ENCODE assay signal across 19 cellular contexts in genomic region chr7:108402865-108403264, GRCh38. TPM values are rescaled to one million over a fixed set of nuclear protein-coding genes. Genes with fewer than 3 reads are reported as not detected.
A peak's percentile ranks its signal among the peaks of the same experiment; 100 is the strongest.
DNase-seq lines count a peak whose midpoint lies in the region; ATAC-seq, FAIRE-seq and TF ChIP-seq lines count a peak whose summit lies in the region.
"Had no signal": no experiment of that assay in that cellular context is flagged by ENCODE, and none has a peak within 500 bp of the region (broad histone marks: within the 10 kb centered on the region; RNA-seq: fewer than 3 reads in every experiment).

No MANE protein-coding gene starts in this region.

- no peaks in the 10 kb centered on the region for H4K20me1 ChIP-seq in keratinocyte (ENCODE audit: control insufficient read depth, extremely low read depth, insufficient read depth, low read length)

- no peak overlapping the region for H3K4me3 ChIP-seq in HEK293 (ENCODE audit: low read depth, low read length)
- no peak overlapping the region for H3K4me3 ChIP-seq in keratinocyte (ENCODE audit: control insufficient read depth in 2 of 3, extremely low read depth in 1 of 3, insufficient read depth in 2 of 3, low read depth in 1 of 3, low read length in 3 of 3)
- H3K4me3 ChIP-seq in colonic mucosa, result no peak overlapping the region
- H3K4me3 ChIP-seq: cardiac muscle cell, sigmoid colon, thyroid gland had no signal

- H3K9ac ChIP-seq in keratinocyte (ENCODE audit: control insufficient read depth, extremely low read depth, insufficient read depth, low read length) (no peak overlapping the region), colonic mucosa (ENCODE audit: low read depth in 2 of 2, low read length in 2 of 2) (no peak overlapping the region)

- intact Hi-C loops in colonic mucosa (cut with DNase I), result no loop called here

- dilution Hi-C loops in keratinocyte (cut with MboI; ENCODE audit: extremely low pct_ligation_motif_present, low sequenced_read_pairs), result no loop called here

- H3K4me2 ChIP-seq in keratinocyte (ENCODE audit: control insufficient read depth, extremely low read depth, insufficient read depth, low read depth, low read length), result no peak overlapping the region

- ATAC-seq in GM18511 (IDR thresholded peaks at IDR 0.05; ENCODE audit: unreplicated experiment), result peak; percentile 81
- ATAC-seq: naive thymus-derived CD4-positive, alpha-beta T cell had no signal

- CTCF ChIA-PET in HEK293 (lab: Yijun Ruan, JAX), result interaction anchor here (0.5 to 1.9 kb wide), 4 partner anchors 19 to 293 kb away, joined by 3 to 7 read pairs (median 6); no protein-coding TSS in a partner anchor

- H2AFZ ChIP-seq in keratinocyte (ENCODE audit: control insufficient read depth, low read length), result no peak overlapping the region

- H3K9me3 ChIP-seq in HEK293 (ENCODE audit: control insufficient read depth, insufficient read depth, low read depth, low read length) (no peaks in the 10 kb centered on the region), keratinocyte (ENCODE audit: control insufficient read depth, low read depth, low read length) (no peaks in the 10 kb centered on the region), colonic mucosa (no peaks in the 10 kb centered on the region)
- H3K9me3 ChIP-seq: sigmoid colon, thyroid gland had no signal

- H3K4me1 ChIP-seq in HEK293 (ENCODE audit: control insufficient read depth, insufficient read depth, low read length) (peaks cover 27% of the 10 kb centered on the region), keratinocyte (ENCODE audit: control insufficient read depth, extremely low read depth, insufficient read depth, low read length) (no peaks in the 10 kb centered on the region), colonic mucosa (no peaks in the 10 kb centered on the region)
- H3K4me1 ChIP-seq: sigmoid colon had no signal

- no peaks in the 10 kb centered on the region for H3K79me2 ChIP-seq in keratinocyte (ENCODE audit: control insufficient read depth, insufficient read depth, low read length)

- TF ChIP-seq CTCF in HEK293 (tag by site-specific recombination; IDR thresholded peaks at IDR 0.05) (no peak), keratinocyte (optimal IDR thresholded peaks at IDR 0.05 in 1 of 3, IDR thresholded peaks at IDR 0.05 in 1 of 3, conservative IDR thresholded peaks at IDR 0.05 in 1 of 3; ENCODE audit: extremely low read depth in 1 of 3, insufficient read depth in 2 of 3, low read length in 3 of 3) (no peak), colonic mucosa (IDR thresholded peaks at IDR 0.05) (no peak)

- H3K9me1 ChIP-seq in keratinocyte (ENCODE audit: control insufficient read depth, extremely low read depth, insufficient read depth, low read length), result no peaks in the 10 kb centered on the region

- H3K27ac ChIP-seq in HEK293 (ENCODE audit: extremely low read depth, low read depth, low read length), result no peak overlapping the region
- H3K27ac ChIP-seq in keratinocyte (ENCODE audit: control insufficient read depth, insufficient read depth, low read length), result no peak overlapping the region
- no peak overlapping the region for H3K27ac ChIP-seq in colonic mucosa
- H3K27ac ChIP-seq: cardiac muscle cell, sigmoid colon had no signal

- no peaks in the 10 kb centered on the region for H3K36me3 ChIP-seq in HEK293 (ENCODE audit: control insufficient read depth in 2 of 2, insufficient read depth in 1 of 2, low read length in 2 of 2)
- H3K36me3 ChIP-seq in keratinocyte (ENCODE audit: control insufficient read depth in 2 of 2, extremely low read depth in 1 of 2, insufficient read depth in 2 of 2, low read length in 2 of 2), result no peaks in the 10 kb centered on the region
- H3K36me3 ChIP-seq in colonic mucosa, result no peaks in the 10 kb centered on the region
- H3K36me3 ChIP-seq: cardiac muscle cell, sigmoid colon, thyroid gland had no signal

- FAIRE-seq in keratinocyte (lab: Jason Lieb, UNC), result peak; percentile 23
- FAIRE-seq: H1 had no signal

- POLR2A ChIA-PET in HEK293 (lab: Yijun Ruan, JAX), result no interaction called here

- DNase-seq in RPMI8226, result peak; percentile 35
- DNase-seq in keratinocyte (ENCODE audit: low read depth, low spot score), result no peak
- DNase-seq in activated naive CD4-positive, alpha-beta T cell (lab: John Stamatoyannopoulos, UW), result no peak
- no peak for DNase-seq in NCI-H345 treated with DMSO at 0.1 percent for 48 hours (lab: John Stamatoyannopoulos, UW; ENCODE audit: unreplicated experiment)
- no peak for DNase-seq in colonic mucosa
- DNase-seq in NOMO-1 treated with DMSO at 0.1 percent for 48 hours (lab: John Stamatoyannopoulos, UW; ENCODE audit: unreplicated experiment), result no peak
- DNase-seq: activated CD4-positive, alpha-beta T cell treated with anti-CD3 and anti-CD28 coated beads, Interleukin-2, amount 50 U/mL, for 1 hour; activated effector memory CD4-positive, alpha-beta T cell treated with Interleukin-2 at 50 U/mL for 16 hours; erythroblast; GF-D8; naive thymus-derived CD4-positive, alpha-beta T cell; NCI-H2107; sigmoid colon had no signal

- H3K27me3 ChIP-seq in keratinocyte (ENCODE audit: control insufficient read depth, extremely low read depth, insufficient read depth, low read length) (no peaks in the 10 kb centered on the region), colonic mucosa (no peaks in the 10 kb centered on the region)
- H3K27me3 ChIP-seq: cardiac muscle cell, sigmoid colon, thyroid gland had no signal

TF ChIP-seq in HEK293, 187 proteins besides CTCF, POLR2A, EP300 and RAD21 (continues in another document):
- TF ChIP-seq INSM2 (tag by site-specific recombination; IDR thresholded peaks at IDR 0.05) (0 out of 2 replicates have a peak, but pooled peaks have one; percentile 46), PRDM10 (tag by site-specific recombination; IDR thresholded peaks at IDR 0.05) (peak; percentile 65), PRDM6 (tag by site-specific recombination; IDR thresholded peaks at IDR 0.05) (peak; percentile 79), ZBTB1 (tag by site-specific recombination; IDR thresholded peaks at IDR 0.05) (no peak), KLF8 (tag by site-specific recombination; IDR thresholded peaks at IDR 0.05) (no peak)

RNA-seq across cellular contexts. Expression of gene NRCAM, which starts 53.4 kb away (rescaled TPM):
- 4.0 to 5.2 TPM (median 4.3 TPM) in 3 replicates for polyA plus RNA-seq in keratinocyte
- 0.67 TPM for polyA plus RNA-seq in keratinocyte (2011; ENCODE audit: low read depth)
- 2.4 and 4.9 TPM in 2 replicates for polyA plus RNA-seq in keratinocyte (2011; cell fraction: cytosol; rRNA removed)
- 7.0 and 7.2 TPM in 2 replicates for polyA plus RNA-seq in keratinocyte (2011; cell fraction: nucleus; rRNA removed)
- polyA plus RNA-seq in keratinocyte (2012; ENCODE audit: low replicate concordance), result 0.93 and 3.9 TPM in 2 replicates
- 4.9 to 8.4 TPM (median 5.9 TPM) in 3 replicates for polyA minus RNA-seq in keratinocyte
- 7.3 TPM for polyA minus RNA-seq in keratinocyte (2011; cell fraction: cytosol; rRNA and poly(A)+ RNA removed)
- 9.3 and 16.8 TPM in 2 replicates for polyA minus RNA-seq in keratinocyte (2011; cell fraction: nucleus; rRNA and poly(A)+ RNA removed)
- total RNA-seq in colonic mucosa, result 1 to 10 TPM in 1 of 2 donors, under 1 TPM in 1; 0.42 to 1.1 TPM
- total RNA-seq: T-helper 2 cell treated with Interferon-gamma antibody and Interleukin-4, amounts not matched to agents 100 ng/mL and 5 ng/mL, for 36 hours had no signal
